ENCODE assay signal across 27 cellular contexts in the genomic region with DNA sequence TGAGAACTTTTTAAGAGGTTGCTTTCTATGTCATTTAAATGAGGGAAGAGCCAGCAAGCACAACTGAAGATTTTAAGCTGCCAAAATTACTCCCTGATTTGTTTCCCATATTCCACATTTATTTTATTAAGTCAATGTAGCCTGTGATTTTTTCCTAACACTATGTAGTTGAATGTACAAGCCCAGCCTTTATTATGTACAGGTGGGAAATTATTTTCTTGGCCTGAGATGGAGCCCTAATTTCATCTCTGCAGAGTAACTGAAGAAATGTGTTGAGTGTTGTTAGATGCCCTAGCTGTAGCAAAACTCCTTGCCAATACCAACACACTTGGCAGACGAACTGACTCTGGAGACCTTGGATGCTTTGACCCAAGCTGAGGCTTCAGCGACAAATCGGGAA.
"Had no signal": no experiment of that assay in that cellular context is flagged by ENCODE, and none has a peak within 500 bp of the region (broad histone marks: within the 10 kb centered on the region; RNA-seq: fewer than 3 reads in every experiment).

No MANE protein-coding gene starts in this region.

- H3K36me3 Mint-ChIP-seq: stimulated activated effector memory CD8-positive, alpha-beta T cell treated with anti-CD3 and anti-CD28 coated beads, Interleukin-12 subunit alpha, Interleukin-12 subunit beta, amount 100 ng/mL, for 72 hours; stimulated activated memory B cell treated with anti-CD40 and anti-IgM and Interleukin-4, amounts not matched to agents 10 μg/mL and 1 μg/mL and 100 μg/mL, for 72 hours; stimulated activated naive B cell treated with anti-CD40 and anti-IgM and Interleukin-4, amounts not matched to agents 10 μg/mL and 1 μg/mL and 100 μg/mL, for 72 hours; type B pancreatic cell had no signal

- DNase-seq: stimulated activated CD4-positive, alpha-beta T cell treated with anti-CD3 and anti-CD28 coated beads, Interleukin-4, amount 100 ng/mL, for 1 hour; stimulated activated CD4-positive, alpha-beta T cell treated with anti-CD3 and anti-CD28 coated beads, Interleukin-4, amount 100 ng/mL, for 24 hours; stimulated activated CD4-positive, alpha-beta T cell treated with anti-CD3 and anti-CD28 coated beads, Interleukin-4, amount 100 ng/mL, for 4 hours; stimulated activated CD8-positive, alpha-beta memory T cell treated with anti-CD3 and anti-CD28 coated beads, Interleukin-4, amount 100 ng/mL, for 48 hours; stimulated activated naive B cell treated with anti-CD40 and anti-IgM and Interleukin-4, amounts not matched to agents 10 μg/mL and 1 μg/mL and 100 μg/mL, for 72 hours; stimulated activated naive CD4-positive, alpha-beta T cell; stimulated activated naive CD4-positive, alpha-beta T cell treated with Interleukin-2 at 50 U/mL for 16 hours; stimulated activated naive CD8-positive, alpha-beta T cell treated with anti-CD3 and anti-CD28 coated beads, Interleukin-15, amount 100 ng/mL, for 72 hours; stimulated activated naive CD8-positive, alpha-beta T cell treated with anti-CD3 and anti-CD28 coated beads, Interleukin-15, Interleukin-2, amounts not matched to agents 100 U/mL and 50 U/mL, for 24 hours; stomach; substantia nigra; testis; thyroid gland; tibial artery; transverse colon; trophoblast cell; upper lobe of left lung; upper lobe of right lung; uterus had no signal

- H3K27me3 Mint-ChIP-seq: stimulated activated memory B cell treated with anti-CD40 and anti-IgM and Interleukin-4, amounts not matched to agents 10 μg/mL and 1 μg/mL and 100 μg/mL, for 72 hours; stimulated activated naive CD8-positive, alpha-beta T cell treated with anti-CD3 and anti-CD28 coated beads, Interleukin-15, Interleukin-2, amounts not matched to agents 100 ng/mL and 50 ng/mL, for 24 hours; type B pancreatic cell had no signal

- H3K4me3 Mint-ChIP-seq: stimulated activated effector memory CD8-positive, alpha-beta T cell treated with anti-CD3 and anti-CD28 coated beads, Interleukin-12 subunit alpha, Interleukin-12 subunit beta, amount 100 ng/mL, for 72 hours; stimulated activated memory B cell treated with anti-CD40 and anti-IgM and Interleukin-4, amounts not matched to agents 10 μg/mL and 1 μg/mL and 100 μg/mL, for 72 hours; stimulated activated naive B cell treated with anti-CD40 and anti-IgM and Interleukin-4, amounts not matched to agents 10 μg/mL and 1 μg/mL and 100 μg/mL, for 72 hours; stimulated activated naive CD8-positive, alpha-beta T cell treated with anti-CD3 and anti-CD28 coated beads, Interleukin-15, amount 100 ng/mL, for 72 hours; stimulated activated naive CD8-positive, alpha-beta T cell treated with anti-CD3 and anti-CD28 coated beads, Interleukin-15, Interleukin-2, amounts not matched to agents 100 ng/mL and 50 ng/mL, for 24 hours; type B pancreatic cell had no signal

- H3K4me1 Mint-ChIP-seq: stimulated activated effector memory CD8-positive, alpha-beta T cell treated with anti-CD3 and anti-CD28 coated beads, Interleukin-12 subunit alpha, Interleukin-12 subunit beta, amount 100 ng/mL, for 72 hours; stimulated activated memory B cell treated with anti-CD40 and anti-IgM and Interleukin-4, amounts not matched to agents 10 μg/mL and 1 μg/mL and 100 μg/mL, for 72 hours; stimulated activated naive B cell treated with anti-CD40 and anti-IgM and Interleukin-4, amounts not matched to agents 10 μg/mL and 1 μg/mL and 100 μg/mL, for 72 hours; stimulated activated naive CD8-positive, alpha-beta T cell treated with anti-CD3 and anti-CD28 coated beads, Interleukin-15, amount 100 ng/mL, for 72 hours had no signal

- ATAC-seq: stimulated activated effector memory CD8-positive, alpha-beta T cell treated with anti-CD3 and anti-CD28 coated beads, Interleukin-12 subunit alpha, Interleukin-12 subunit beta, amount 100 ng/mL, for 72 hours; stimulated activated memory B cell treated with anti-CD40 and anti-IgM and Interleukin-4, amounts not matched to agents 10 μg/mL and 1 μg/mL and 100 μg/mL, for 72 hours; stimulated activated naive B cell treated with anti-CD40 and anti-IgM and Interleukin-4, amounts not matched to agents 10 μg/mL and 1 μg/mL and 100 μg/mL, for 72 hours; stimulated activated naive CD8-positive, alpha-beta T cell treated with anti-CD3 and anti-CD28 coated beads, Interleukin-15, amount 100 ng/mL, for 72 hours; stimulated activated naive CD8-positive, alpha-beta T cell treated with anti-CD3 and anti-CD28 coated beads, Interleukin-15, Interleukin-2, amounts not matched to agents 100 U/mL and 50 U/mL, for 24 hours; upper lobe of right lung had no signal

- H3K4me3 ChIP-seq: stomach, suprapubic skin, testis, thoracic aorta, thyroid gland, tibial artery, tibial nerve, transverse colon, upper lobe of left lung, upper lobe of right lung, uterus, vagina had no signal

- H3K9me3 ChIP-seq: testis, thyroid gland, tibial artery, upper lobe of right lung, uterus, vagina had no signal

- H3K36me3 ChIP-seq: stomach, suprapubic skin, thoracic aorta, thyroid gland, tibial artery, tibial nerve, transverse colon, upper lobe of left lung, upper lobe of right lung, uterus, vagina had no signal

- H3K4me1 ChIP-seq: stomach, suprapubic skin, testis, thyroid gland, tibial artery, tibial nerve, transverse colon, upper lobe of left lung, upper lobe of right lung, uterus, vagina had no signal

- H3K27ac ChIP-seq: stomach, suprapubic skin, testis, thoracic aorta, thyroid gland, tibial artery, tibial nerve, transverse colon, upper lobe of left lung, upper lobe of right lung, uterus, vagina had no signal

- H3K27ac Mint-ChIP-seq: stimulated activated effector memory CD8-positive, alpha-beta T cell treated with anti-CD3 and anti-CD28 coated beads, Interleukin-12 subunit alpha, Interleukin-12 subunit beta, amount 100 ng/mL, for 72 hours; stimulated activated memory B cell treated with anti-CD40 and anti-IgM and Interleukin-4, amounts not matched to agents 10 μg/mL and 1 μg/mL and 100 μg/mL, for 72 hours; stimulated activated naive B cell treated with anti-CD40 and anti-IgM and Interleukin-4, amounts not matched to agents 10 μg/mL and 1 μg/mL and 100 μg/mL, for 72 hours; stimulated activated naive CD8-positive, alpha-beta T cell treated with anti-CD3 and anti-CD28 coated beads, Interleukin-15, amount 100 ng/mL, for 72 hours; stimulated activated naive CD8-positive, alpha-beta T cell treated with anti-CD3 and anti-CD28 coated beads, Interleukin-15, Interleukin-2, amounts not matched to agents 100 ng/mL and 50 ng/mL, for 24 hours; type B pancreatic cell had no signal

- H3K27me3 ChIP-seq: stomach, suprapubic skin, testis, thyroid gland, tibial artery, tibial nerve, transverse colon, upper lobe of left lung, upper lobe of right lung, uterus, vagina had no signal
